Comparison of ENCODE assay signal across 31 cellular contexts in the genomic region with DNA sequence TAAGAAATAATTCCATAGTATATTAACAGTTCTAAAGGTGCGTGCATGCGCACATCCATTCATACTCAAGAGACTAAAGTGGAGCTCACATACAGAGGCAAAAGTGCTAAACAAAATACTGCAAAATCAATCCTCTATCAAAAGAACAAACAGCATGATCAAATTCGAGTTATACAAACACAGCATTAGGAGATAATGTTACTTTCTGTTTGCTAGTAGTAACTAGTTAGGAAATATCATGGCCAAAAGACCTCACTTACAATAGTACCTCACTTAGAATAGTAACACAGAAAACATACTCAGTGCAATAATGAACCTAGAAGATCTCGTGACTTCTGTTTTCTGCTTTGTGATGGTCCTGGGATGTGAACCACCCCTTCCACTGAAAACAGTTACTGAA.
"Had no signal": no experiment of that assay in that cellular context is flagged by ENCODE, and none has a peak within 500 bp of the region (broad histone marks: within the 10 kb centered on the region; RNA-seq: fewer than 3 reads in every experiment).

No MANE protein-coding gene starts in this region.

- H3K27ac ChIP-seq: heart right ventricle, hepatocyte, left ventricle myocardium inferior, lower lobe of right lung, neural progenitor cell, neutrophil, parathyroid adenoma, sigmoid colon, suprapubic skin, thoracic aorta, tibial artery, upper lobe of right lung had no signal

- H3K79me2 ChIP-seq: hepatocyte, parathyroid adenoma had no signal

- H3K9me3 ChIP-seq: heart right ventricle, left ventricle myocardium inferior, lower lobe of right lung, neutrophil, sigmoid colon, spleen, suprapubic skin, thoracic aorta, tibial artery, upper lobe of right lung, uterus had no signal

- H3K4me3 Mint-ChIP-seq: naive B cell; natural killer cell; nephron progenitor cell; neural progenitor cell; stimulated activated effector memory CD8-positive, alpha-beta T cell treated with anti-CD3 and anti-CD28 coated beads, Interleukin-12 subunit alpha, Interleukin-12 subunit beta, amount 100 ng/mL, for 72 hours; stimulated activated naive CD8-positive, alpha-beta T cell treated with anti-CD3 and anti-CD28 coated beads, Interleukin-15, Interleukin-2, amounts not matched to agents 100 ng/mL and 50 ng/mL, for 24 hours had no signal

- H3K36me3 ChIP-seq: neural progenitor cell, neutrophil, thoracic aorta, uterus had no signal

- H3K9me3 Mint-ChIP-seq: natural killer cell; nephron progenitor cell; neural progenitor cell; stimulated activated effector memory CD8-positive, alpha-beta T cell treated with anti-CD3 and anti-CD28 coated beads, Interleukin-12 subunit alpha, Interleukin-12 subunit beta, amount 100 ng/mL, for 72 hours had no signal

- H3K4me1 ChIP-seq: left ventricle myocardium inferior, lower lobe of right lung, parathyroid adenoma, sigmoid colon, suprapubic skin, tibial artery, upper lobe of right lung, uterus had no signal

- H2AFZ ChIP-seq: hepatocyte, neural progenitor cell, parathyroid adenoma had no signal

- H3K4me2 ChIP-seq: hepatocyte, neural progenitor cell had no signal

- H3K27me3 Mint-ChIP-seq: naive B cell; progenitor cell of endocrine pancreas; stimulated activated naive CD8-positive, alpha-beta T cell treated with anti-CD3 and anti-CD28 coated beads, Interleukin-15, Interleukin-2, amounts not matched to agents 100 ng/mL and 50 ng/mL, for 24 hours had no signal

- H3K4me3 ChIP-seq: heart right ventricle, hepatocyte, left ventricle myocardium inferior, lower lobe of right lung, neural progenitor cell, sigmoid colon, spleen, suprapubic skin, thoracic aorta, tibial artery, upper lobe of right lung, uterus had no signal

- H3K9ac ChIP-seq: neural progenitor cell, parathyroid adenoma had no signal

- FAIRE-seq: small intestine had no signal

- ATAC-seq: heart right ventricle; left cardiac atrium; lower lobe of right lung; natural killer cell; right cardiac atrium; stimulated activated effector memory CD8-positive, alpha-beta T cell treated with anti-CD3 and anti-CD28 coated beads, Interleukin-12 subunit alpha, Interleukin-12 subunit beta, amount 100 ng/mL, for 72 hours; upper lobe of right lung had no signal

- H3K27me3 ChIP-seq: heart right ventricle, hepatocyte, neural progenitor cell, neutrophil, sigmoid colon, spleen, suprapubic skin, tibial artery, upper lobe of right lung, uterus had no signal

- DNase-seq: heart right ventricle; islet precursor cell; left cardiac atrium; left ventricle myocardium inferior; lower lobe of right lung; mammary epithelial cell; mesenchymal stem cell; naive B cell; natural killer cell; nephron progenitor cell; occipital lobe; retina; right cardiac atrium; sigmoid colon; small intestine; spleen; stimulated activated CD4-positive, alpha-beta T cell treated with anti-CD3 and anti-CD28 coated beads, Interleukin-4, amount 100 ng/mL, for 24 hours; stimulated activated naive CD4-positive, alpha-beta T cell; tibial artery; trophoblast cell; upper lobe of right lung; uterus had no signal

- H3K27ac Mint-ChIP-seq: naive B cell; natural killer cell; nephron progenitor cell; neural progenitor cell; progenitor cell of endocrine pancreas; stimulated activated effector memory CD8-positive, alpha-beta T cell treated with anti-CD3 and anti-CD28 coated beads, Interleukin-12 subunit alpha, Interleukin-12 subunit beta, amount 100 ng/mL, for 72 hours; stimulated activated naive CD8-positive, alpha-beta T cell treated with anti-CD3 and anti-CD28 coated beads, Interleukin-15, Interleukin-2, amounts not matched to agents 100 ng/mL and 50 ng/mL, for 24 hours had no signal

- H3K36me3 Mint-ChIP-seq: naive B cell; natural killer cell; stimulated activated effector memory CD8-positive, alpha-beta T cell treated with anti-CD3 and anti-CD28 coated beads, Interleukin-12 subunit alpha, Interleukin-12 subunit beta, amount 100 ng/mL, for 72 hours had no signal

- H3K4me1 Mint-ChIP-seq: naive B cell, neural progenitor cell had no signal
